In genomic region chr9:137211532-137211931, GRCh38 we compare ENCODE assay signal across 19 cellular contexts. TPM values are rescaled to one million over a fixed set of nuclear protein-coding genes. Genes with fewer than 3 reads are reported as not detected.
DNase-seq lines count a peak whose midpoint lies in the region; ATAC-seq and TF ChIP-seq lines count a peak whose summit lies in the region.
"Had no signal": no experiment of that assay in that cellular context is flagged by ENCODE, and none has a peak within 500 bp of the region (broad histone marks: within the 10 kb centered on the region; RNA-seq: fewer than 3 reads in every experiment).

No MANE protein-coding gene starts in this region.

- H3K4me1 Mint-ChIP-seq in endothelial cell (ENCODE audit: unreplicated experiment), result peaks cover 17% of the 10 kb centered on the region

- no peak for DNase-seq in activated naive CD4-positive, alpha-beta T cell treated with anti-CD3 and anti-CD28 coated beads, Interleukin-2, amount 50 U/mL, for 72 hours (ENCODE audit: low spot score in 2 of 2)
- no peak for DNase-seq in activated naive CD4-positive, alpha-beta T cell (lab: John Stamatoyannopoulos, UW)
- no peak for DNase-seq in RWPE1 (ENCODE audit: low spot score)
- no peak for DNase-seq in endothelial cell (ENCODE audit: low spot score)
- no peak for DNase-seq in lower leg skin (ENCODE audit: low spot score in 2 of 2)
- DNase-seq in lower lobe of right lung, result no peak
- DNase-seq: AML-193; C1 segment of cervical spinal cord; CD8-positive, alpha-beta T cell; MG63; NCI-H1417; NCI-H187; NCI-H446; NCI-H526; OCI-M1; Right ventricle myocardium superior had no signal

- H3K4me3 Mint-ChIP-seq in endothelial cell (ENCODE audit: unreplicated experiment), result peak overlapping the region; percentile 83
- H3K4me3 Mint-ChIP-seq: CD8-positive, alpha-beta T cell had no signal

- TF ChIP-seq POLR2A in lower leg skin (IDR thresholded peaks at IDR 0.05), result no peak

- WGBS in lower leg skin, 2 donors, result 80 to 83% methylated on average over 13 of the region's 13 CpGs

- intact Hi-C loops in lower leg skin (cut with DNase I; ENCODE audit: low total_unique reads) (no loop called here), lower lobe of right lung (cut with DNase I) (no loop called here)

- peaks cover 7% of the 10 kb centered on the region for H3K4me1 ChIP-seq in lower lobe of right lung

- H3K36me3 ChIP-seq in lower lobe of right lung, result peaks cover 23% of the 10 kb centered on the region

- no peaks in the 10 kb centered on the region for H3K9me3 Mint-ChIP-seq in activated naive CD4-positive, alpha-beta T cell treated with anti-CD3 and anti-CD28 coated beads, Interleukin-2, amount 50 U/mL, for 72 hours
- H3K9me3 Mint-ChIP-seq in endothelial cell (ENCODE audit: unreplicated experiment), result no peaks in the 10 kb centered on the region
- H3K9me3 Mint-ChIP-seq: CD8-positive, alpha-beta T cell had no signal

- peaks cover 12 to 15% of the 10 kb centered on the region in 2 donors for H3K36me3 Mint-ChIP-seq in activated naive CD4-positive, alpha-beta T cell treated with anti-CD3 and anti-CD28 coated beads, Interleukin-2, amount 50 U/mL, for 72 hours
- peaks cover 25% of the 10 kb centered on the region for H3K36me3 Mint-ChIP-seq in endothelial cell (ENCODE audit: low read depth, unreplicated experiment)

- CTCF ChIA-PET in RWPE1 (lab: Yijun Ruan, JAX), result interaction anchor here (2.1 kb wide), 1 partner anchor 25 kb away, joined by 8 read pairs; no protein-coding TSS in a partner anchor

- POLR2A ChIA-PET in RWPE1 (lab: Yijun Ruan, JAX; ENCODE audit: low non-redundant PET), result no interaction called here

- no peaks in the 10 kb centered on the region for H3K27me3 ChIP-seq in lower lobe of right lung (ENCODE audit: low read depth)
- H3K27me3 ChIP-seq: MG63 had no signal

- H3K27me3 Mint-ChIP-seq in endothelial cell (ENCODE audit: unreplicated experiment), result peaks cover 12% of the 10 kb centered on the region

- TF ChIP-seq CTCF in RWPE1 (conservative IDR thresholded peaks at IDR 0.05; ENCODE audit: low read depth) (no peak), endothelial cell (IDR thresholded peaks at IDR 0.05; ENCODE audit: unreplicated experiment) (no peak), lower leg skin (IDR thresholded peaks at IDR 0.05) (no peak), lower lobe of right lung (IDR thresholded peaks at IDR 0.05) (no peak)

- H3K27ac Mint-ChIP-seq in activated naive CD4-positive, alpha-beta T cell treated with anti-CD3 and anti-CD28 coated beads, Interleukin-2, amount 50 U/mL, for 72 hours, result peak overlapping the region; percentile 47 to 74
- H3K27ac Mint-ChIP-seq in endothelial cell (ENCODE audit: unreplicated experiment), result peak overlapping the region; percentile 68
- H3K27ac Mint-ChIP-seq: CD8-positive, alpha-beta T cell had no signal

- no peak for ATAC-seq in activated naive CD4-positive, alpha-beta T cell treated with anti-CD3 and anti-CD28 coated beads, Interleukin-2, amount 50 U/mL, for 72 hours
- ATAC-seq in lower lobe of right lung, result no peak
- ATAC-seq: CD8-positive, alpha-beta T cell had no signal

- H3K27ac ChIP-seq in RWPE1 (peak overlapping the region; percentile 82), lower lobe of right lung (no peak overlapping the region)

- H3K4me3 ChIP-seq in lower leg skin (ENCODE audit: low read depth, poor library complexity, severe bottlenecking) (no peak overlapping the region), lower lobe of right lung (no peak overlapping the region)
- H3K4me3 ChIP-seq: MG63 had no signal

- no peaks in the 10 kb centered on the region for H3K9me3 ChIP-seq in lower lobe of right lung
- H3K9me3 ChIP-seq: MG63 had no signal

RNA-seq across cellular contexts. Expression of gene NDOR1, which starts 6.0 kb away (rescaled TPM):
- 10 to 100 TPM; 31.7 to 48.5 TPM for total RNA-seq in activated naive CD4-positive, alpha-beta T cell treated with anti-CD3 and anti-CD28 coated beads, Interleukin-2, amount 50 U/mL, for 72 hours
- 22.5 TPM for total RNA-seq in endothelial cell (ENCODE audit: unreplicated experiment)
- total RNA-seq in lower leg skin, result 10 to 100 TPM in 3 of 4 donors, 1 to 10 TPM in 1; 8.1 to 18.6 (median 11.6) TPM
- 15.6 TPM for total RNA-seq in lower lobe of right lung

RNA-seq across cellular contexts. Expression of gene TMEM203, which starts 6.1 kb away (rescaled TPM):
- 10 to 100 TPM; 15.3 to 27.1 TPM for total RNA-seq in activated naive CD4-positive, alpha-beta T cell treated with anti-CD3 and anti-CD28 coated beads, Interleukin-2, amount 50 U/mL, for 72 hours
- 27.4 TPM for total RNA-seq in endothelial cell (ENCODE audit: unreplicated experiment)
- 10 to 100 TPM; 45.7 to 60.7 (median 49.4) TPM for total RNA-seq in lower leg skin
- 26.6 TPM for total RNA-seq in lower lobe of right lung

RNA-seq across cellular contexts. Expression of gene RNF208, which starts 10.5 kb away (rescaled TPM):
- 1 to 10 TPM; 3.1 to 9.4 TPM for total RNA-seq in activated naive CD4-positive, alpha-beta T cell treated with anti-CD3 and anti-CD28 coated beads, Interleukin-2, amount 50 U/mL, for 72 hours
- total RNA-seq in endothelial cell (ENCODE audit: unreplicated experiment), result 1.1 TPM
- 10 to 100 TPM in 1 of 4 donors, 1 to 10 TPM in 3; 3.7 to 10.2 (median 5.5) TPM for total RNA-seq in lower leg skin
- total RNA-seq in lower lobe of right lung, result 5.8 TPM
- total RNA-seq: G401, LHCN-M2, SK-MEL-5 had no signal

RNA-seq across cellular contexts. Expression of gene TPRN, which starts 11.0 kb away (rescaled TPM):
- 1 to 10 TPM; 5.7 to 7.3 TPM for total RNA-seq in activated naive CD4-positive, alpha-beta T cell treated with anti-CD3 and anti-CD28 coated beads, Interleukin-2, amount 50 U/mL, for 72 hours
- total RNA-seq in endothelial cell (ENCODE audit: unreplicated experiment) (8.2 TPM), lower leg skin (10 to 100 TPM; 27.6 to 34.2 (median 29.1) TPM), lower lobe of right lung (17.8 TPM)

RNA-seq across cellular contexts. Expression of gene CYSRT1, which starts 13.4 kb away (rescaled TPM):
- total RNA-seq in activated naive CD4-positive, alpha-beta T cell treated with anti-CD3 and anti-CD28 coated beads, Interleukin-2, amount 50 U/mL, for 72 hours, result under 1 TPM; 0.34 to 0.64 TPM
- 1.4 TPM for total RNA-seq in endothelial cell (ENCODE audit: unreplicated experiment)
- 100 to 1,000 TPM in 1 of 4 donors, 10 to 100 TPM in 3; 40.2 to 119 (median 67.6) TPM for total RNA-seq in lower leg skin
- 0.59 TPM for total RNA-seq in lower lobe of right lung
- total RNA-seq: Right ventricle myocardium superior had no signal
